Comparison of ENCODE assay signal across 1 cellular context in genomic region chr19:44637390-44637764, GRCh38.
TF ChIP-seq lines count a peak whose summit lies in the region.

No MANE protein-coding gene starts in this region.

TF ChIP-seq in IMR-90, 13 proteins besides CTCF, POLR2A, EP300 and RAD21:
- TF ChIP-seq USF2 (IDR thresholded peaks at IDR 0.05; ENCODE audit: low read depth, low read length): no peak
